ENCODE assay signal across 27 cellular contexts in genomic region chr13:78047151-78047550, GRCh38.
"Had no signal": no experiment of that assay in that cellular context is flagged by ENCODE, and none has a peak within 500 bp of the region (broad histone marks: within the 10 kb centered on the region; RNA-seq: fewer than 3 reads in every experiment).

No MANE protein-coding gene starts in this region.

- ATAC-seq: natural killer cell; psoas muscle; right cardiac atrium; sciatic nerve; stimulated activated naive CD8-positive, alpha-beta T cell treated with anti-CD3 and anti-CD28 coated beads, Interleukin-15, amount 100 ng/mL, for 72 hours; stimulated activated naive CD8-positive, alpha-beta T cell treated with anti-CD3 and anti-CD28 coated beads, Interleukin-15, Interleukin-2, amounts not matched to agents 100 U/mL and 50 U/mL, for 24 hours; upper lobe of right lung had no signal

- DNase-seq: natural killer cell; occipital lobe; ovary; posterior cingulate gyrus; psoas muscle; right cardiac atrium; spleen; stimulated activated CD4-positive, alpha-beta T cell treated with anti-CD3 and anti-CD28 coated beads, Interleukin-12 subunit alpha, Interleukin-12 subunit beta, amount 100 ng/mL, for 4 hours; stimulated activated CD4-positive, alpha-beta T cell treated with anti-CD3 and anti-CD28 coated beads, Interleukin-1b, Interleukin-23, amount 100 ng/mL, for 48 hours; stimulated activated CD4-positive, alpha-beta T cell treated with anti-CD3 and anti-CD28 coated beads, Interleukin-4, amount 100 ng/mL, for 1 hour; stimulated activated CD4-positive, alpha-beta T cell treated with anti-CD3 and anti-CD28 coated beads, Interleukin-4, amount 100 ng/mL, for 4 hours; stimulated activated CD8-positive, alpha-beta memory T cell treated with anti-CD3 and anti-CD28 coated beads, Interleukin-4, amount 100 ng/mL, for 48 hours; stimulated activated naive CD4-positive, alpha-beta T cell; stimulated activated naive CD8-positive, alpha-beta T cell treated with anti-CD3 and anti-CD28 coated beads, Interleukin-15, amount 100 ng/mL, for 72 hours; stimulated activated naive CD8-positive, alpha-beta T cell treated with anti-CD3 and anti-CD28 coated beads, Interleukin-15, Interleukin-2, amounts not matched to agents 100 U/mL and 50 U/mL, for 24 hours; substantia nigra; testis; tibial artery; transverse colon; upper lobe of right lung; uterus had no signal

- H3K27me3 ChIP-seq: neural progenitor cell, ovary, suprapubic skin, testis, tibial artery, transverse colon, upper lobe of right lung, uterus had no signal

- H3K27ac ChIP-seq: neural progenitor cell, ovary, parathyroid adenoma, psoas muscle, skin epidermis, spleen, suprapubic skin, testis, tibial artery, transverse colon, upper lobe of right lung, uterus had no signal

- H3K4me1 ChIP-seq: neural progenitor cell, parathyroid adenoma, psoas muscle, suprapubic skin, testis, tibial artery, transverse colon, upper lobe of right lung, uterus had no signal

- H3K79me2 ChIP-seq: parathyroid adenoma had no signal

- H3K4me2 ChIP-seq: neural progenitor cell, smooth muscle cell had no signal

- H3K36me3 ChIP-seq: neural progenitor cell, ovary, spleen, suprapubic skin, tibial artery, transverse colon, upper lobe of right lung, uterus had no signal

- H3K9ac ChIP-seq: neural progenitor cell, parathyroid adenoma had no signal

- H2AFZ ChIP-seq: parathyroid adenoma had no signal

- H3K9me3 ChIP-seq: ovary, psoas muscle, suprapubic skin, testis, tibial artery, transverse colon, upper lobe of right lung, uterus had no signal

- H3K4me3 ChIP-seq: neural progenitor cell, ovary, psoas muscle, skin epidermis, smooth muscle cell, spleen, suprapubic skin, testis, tibial artery, transverse colon, upper lobe of right lung, uterus had no signal
